ENCODE assay signal across 1 cellular context in genomic region chr4:88284378-88285234, GRCh38.
A peak's percentile ranks its signal among the peaks of the same experiment; 100 is the strongest.
TF ChIP-seq lines count a peak whose summit lies in the region.

TSS of gene PPM1K (minus strand) at chr4:88284561. CDS start at chr4:88278583, 5,978 bp downstream.

TF ChIP-seq in HepG2, 621 proteins besides CTCF, POLR2A, EP300 and RAD21 (continued from another document and continues in another):
- TF ChIP-seq, protein P1, sequence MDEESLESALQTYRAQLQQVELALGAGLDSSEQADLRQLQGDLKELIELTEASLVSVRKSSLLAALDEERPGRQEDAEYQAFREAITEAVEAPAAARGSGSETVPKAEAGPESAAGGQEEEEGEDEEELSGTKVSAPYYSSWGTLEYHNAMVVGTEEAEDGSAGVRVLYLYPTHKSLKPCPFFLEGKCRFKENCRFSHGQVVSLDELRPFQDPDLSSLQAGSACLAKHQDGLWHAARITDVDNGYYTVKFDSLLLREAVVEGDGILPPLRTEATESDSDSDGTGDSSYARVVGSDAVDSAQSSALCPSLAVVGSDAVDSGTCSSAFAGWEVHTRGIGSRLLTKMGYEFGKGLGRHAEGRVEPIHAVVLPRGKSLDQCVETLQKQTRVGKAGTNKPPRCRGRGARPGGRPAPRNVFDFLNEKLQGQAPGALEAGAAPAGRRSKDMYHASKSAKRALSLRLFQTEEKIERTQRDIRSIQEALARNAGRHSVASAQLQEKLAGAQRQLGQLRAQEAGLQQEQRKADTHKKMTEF (CRISPR knock-in tag; IDR thresholded peaks at IDR 0.05): peak; percentile 61; the same call in 1 of the 2 replicates
- TF ChIP-seq GZF1 (CRISPR knock-in tag; IDR thresholded peaks at IDR 0.05) (no peak), ZSCAN21 (CRISPR knock-in tag; IDR thresholded peaks at IDR 0.05; ENCODE audit: borderline replicate concordance) (no peak), ARHGAP35 (CRISPR knock-in tag; IDR thresholded peaks at IDR 0.05; ENCODE audit: borderline replicate concordance) (no peak), ZNF343 (CRISPR knock-in tag; IDR thresholded peaks at IDR 0.05) (0 out of 2 replicates have a peak, but pooled peaks have one; percentile 26), PHF5A (CRISPR knock-in tag; IDR thresholded peaks at IDR 0.05; ENCODE audit: low read depth, unreplicated experiment) (no peak), KAT7 (CRISPR knock-in tag; IDR thresholded peaks at IDR 0.05; ENCODE audit: borderline replicate concordance) (no peak), ZNF687 (CRISPR knock-in tag; IDR thresholded peaks at IDR 0.05) (peak; percentile 73), ZNF609 (CRISPR knock-in tag; IDR thresholded peaks at IDR 0.05; ENCODE audit: borderline replicate concordance) (0 out of 2 replicates have a peak, but pooled peaks have one; percentile 15), PAXIP1 (CRISPR knock-in tag; conservative IDR thresholded peaks at IDR 0.05) (peak; percentile 26; the same call in 1 of the 2 replicates), ZNF512B (CRISPR knock-in tag; IDR thresholded peaks at IDR 0.05; ENCODE audit: borderline replicate concordance) (0 out of 2 replicates have a peak, but pooled peaks have one; percentile 33), ELF1 (CRISPR knock-in tag; IDR thresholded peaks at IDR 0.05) (peak; percentile 23; the same call in 1 of the 2 replicates), ZNF512 (CRISPR knock-in tag; IDR thresholded peaks at IDR 0.05) (no peak), CREM (IDR thresholded peaks at IDR 0.05) (peak; percentile 47; the same call in 1 of the 2 replicates), CREM (CRISPR knock-in tag; IDR thresholded peaks at IDR 0.05) (no peak), ZNF891 (CRISPR knock-in tag; IDR thresholded peaks at IDR 0.05) (peak; percentile 52; the same call in 1 of the 2 replicates), TARDBP (CRISPR knock-in tag; IDR thresholded peaks at IDR 0.05) (peak; percentile 36; the same call in 1 of the 2 replicates), NR2C2 (CRISPR knock-in tag; IDR thresholded peaks at IDR 0.05; ENCODE audit: borderline replicate concordance) (peak; percentile 64; the same call in 1 of the 2 replicates), ZNF747 (CRISPR knock-in tag; IDR thresholded peaks at IDR 0.05; ENCODE audit: borderline replicate concordance) (0 out of 2 replicates have a peak, but pooled peaks have one; percentile 58), HMG20A (CRISPR knock-in tag; IDR thresholded peaks at IDR 0.05; ENCODE audit: borderline replicate concordance) (0 out of 2 replicates have a peak, but pooled peaks have one; percentile 12)
- TF ChIP-seq, protein P2, sequence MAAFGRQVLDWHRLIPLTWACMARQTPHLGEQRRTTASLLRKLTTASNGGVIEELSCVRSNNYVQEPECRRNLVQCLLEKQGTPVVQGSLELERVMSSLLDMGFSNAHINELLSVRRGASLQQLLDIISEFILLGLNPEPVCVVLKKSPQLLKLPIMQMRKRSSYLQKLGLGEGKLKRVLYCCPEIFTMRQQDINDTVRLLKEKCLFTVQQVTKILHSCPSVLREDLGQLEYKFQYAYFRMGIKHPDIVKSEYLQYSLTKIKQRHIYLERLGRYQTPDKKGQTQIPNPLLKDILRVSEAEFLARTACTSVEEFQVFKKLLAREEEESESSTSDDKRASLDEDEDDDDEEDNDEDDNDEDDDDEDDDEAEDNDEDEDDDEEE (CRISPR knock-in tag; IDR thresholded peaks at IDR 0.05): 0 out of 2 replicates have a peak, but pooled peaks have one; percentile 67
- TF ChIP-seq, protein P3, sequence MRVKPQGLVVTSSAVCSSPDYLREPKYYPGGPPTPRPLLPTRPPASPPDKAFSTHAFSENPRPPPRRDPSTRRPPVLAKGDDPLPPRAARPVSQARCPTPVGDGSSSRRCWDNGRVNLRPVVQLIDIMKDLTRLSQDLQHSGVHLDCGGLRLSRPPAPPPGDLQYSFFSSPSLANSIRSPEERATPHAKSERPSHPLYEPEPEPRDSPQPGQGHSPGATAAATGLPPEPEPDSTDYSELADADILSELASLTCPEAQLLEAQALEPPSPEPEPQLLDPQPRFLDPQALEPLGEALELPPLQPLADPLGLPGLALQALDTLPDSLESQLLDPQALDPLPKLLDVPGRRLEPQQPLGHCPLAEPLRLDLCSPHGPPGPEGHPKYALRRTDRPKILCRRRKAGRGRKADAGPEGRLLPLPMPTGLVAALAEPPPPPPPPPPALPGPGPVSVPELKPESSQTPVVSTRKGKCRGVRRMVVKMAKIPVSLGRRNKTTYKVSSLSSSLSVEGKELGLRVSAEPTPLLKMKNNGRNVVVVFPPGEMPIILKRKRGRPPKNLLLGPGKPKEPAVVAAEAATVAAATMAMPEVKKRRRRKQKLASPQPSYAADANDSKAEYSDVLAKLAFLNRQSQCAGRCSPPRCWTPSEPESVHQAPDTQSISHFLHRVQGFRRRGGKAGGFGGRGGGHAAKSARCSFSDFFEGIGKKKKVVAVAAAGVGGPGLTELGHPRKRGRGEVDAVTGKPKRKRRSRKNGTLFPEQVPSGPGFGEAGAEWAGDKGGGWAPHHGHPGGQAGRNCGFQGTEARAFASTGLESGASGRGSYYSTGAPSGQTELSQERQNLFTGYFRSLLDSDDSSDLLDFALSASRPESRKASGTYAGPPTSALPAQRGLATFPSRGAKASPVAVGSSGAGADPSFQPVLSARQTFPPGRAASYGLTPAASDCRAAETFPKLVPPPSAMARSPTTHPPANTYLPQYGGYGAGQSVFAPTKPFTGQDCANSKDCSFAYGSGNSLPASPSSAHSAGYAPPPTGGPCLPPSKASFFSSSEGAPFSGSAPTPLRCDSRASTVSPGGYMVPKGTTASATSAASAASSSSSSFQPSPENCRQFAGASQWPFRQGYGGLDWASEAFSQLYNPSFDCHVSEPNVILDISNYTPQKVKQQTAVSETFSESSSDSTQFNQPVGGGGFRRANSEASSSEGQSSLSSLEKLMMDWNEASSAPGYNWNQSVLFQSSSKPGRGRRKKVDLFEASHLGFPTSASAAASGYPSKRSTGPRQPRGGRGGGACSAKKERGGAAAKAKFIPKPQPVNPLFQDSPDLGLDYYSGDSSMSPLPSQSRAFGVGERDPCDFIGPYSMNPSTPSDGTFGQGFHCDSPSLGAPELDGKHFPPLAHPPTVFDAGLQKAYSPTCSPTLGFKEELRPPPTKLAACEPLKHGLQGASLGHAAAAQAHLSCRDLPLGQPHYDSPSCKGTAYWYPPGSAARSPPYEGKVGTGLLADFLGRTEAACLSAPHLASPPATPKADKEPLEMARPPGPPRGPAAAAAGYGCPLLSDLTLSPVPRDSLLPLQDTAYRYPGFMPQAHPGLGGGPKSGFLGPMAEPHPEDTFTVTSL (CRISPR knock-in tag; IDR thresholded peaks at IDR 0.05; ENCODE audit: borderline replicate concordance): no peak
